In the genomic region with DNA sequence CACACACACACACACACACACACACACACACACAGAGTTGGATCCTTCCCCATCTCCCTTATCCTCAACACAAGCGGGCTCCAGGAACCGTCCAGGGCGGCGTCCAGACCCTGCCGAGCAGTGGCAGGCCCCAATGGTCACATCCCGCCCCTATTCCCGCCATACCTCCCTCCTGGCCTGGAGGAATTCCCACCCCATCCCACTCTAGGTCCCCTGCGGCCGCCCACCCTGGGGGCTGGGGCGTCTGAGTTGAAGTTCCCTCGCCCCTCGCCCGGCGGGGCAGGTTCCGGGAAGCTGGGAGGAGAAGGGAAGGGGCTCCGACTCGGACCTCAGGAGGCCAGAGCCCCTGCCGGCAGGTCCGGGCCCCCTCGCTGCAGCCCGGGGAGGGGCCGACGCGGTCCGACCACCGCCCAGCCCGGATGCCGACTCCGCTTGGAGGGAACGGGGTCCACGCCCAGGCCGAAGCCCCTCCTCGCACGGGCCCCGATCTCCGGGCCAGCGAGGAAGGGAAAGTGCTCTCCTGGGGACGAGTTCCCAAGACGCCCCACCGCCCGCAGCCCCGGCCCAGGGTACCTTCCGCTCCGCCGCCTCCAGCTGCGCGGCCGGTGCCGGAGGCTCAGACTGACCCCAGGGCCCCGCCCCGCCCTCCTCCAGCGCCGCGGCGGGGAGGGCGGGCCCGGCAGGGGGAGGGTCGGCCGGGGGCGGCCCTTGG, we compare ENCODE assay signal across 8 cellular contexts. TPM values are rescaled to one million over a fixed set of nuclear protein-coding genes. Genes with fewer than 3 reads are reported as not detected.
DNase-seq lines count a peak whose midpoint lies in the region; ATAC-seq and TF ChIP-seq lines count a peak whose summit lies in the region.

A gene (minus strand): TSS at position 623 of the 712 bp plus-strand sequence. CDS start 3,328 bp downstream, outside the sequence.

- no peak within 1 kb of the TSS for H3K27ac Mint-ChIP-seq in activated naive CD4-positive, alpha-beta T cell treated with anti-CD3 and anti-CD28 coated beads for 36 hours

- CTCF ChIA-PET in activated naive CD4-positive, alpha-beta T cell treated with anti-CD3 and anti-CD28 coated beads for 36 hours (lab: Charles Lee): no interaction called here

- peak; percentile 68 for TF ChIP-seq POLR2A in GM15510 (IDR thresholded peaks at IDR 0.05; ENCODE audit: borderline replicate concordance, extremely low read depth, insufficient read length)

- no peak for TF ChIP-seq CTCF in AG09309 (IDR thresholded peaks at IDR 0.05; ENCODE audit: control insufficient read depth, insufficient read depth, low read depth, low read length, missing control alignments)
- no peak for TF ChIP-seq CTCF in omental fat pad (IDR thresholded peaks at IDR 0.05)

- peaks cover 2% of the 10 kb centered on the region for H3K27me3 Mint-ChIP-seq in activated naive CD4-positive, alpha-beta T cell treated with anti-CD3 and anti-CD28 coated beads for 36 hours (ENCODE audit: low read depth)

- DNase-seq in AG09309 (ENCODE audit: low read depth) (no peak), NCI-H2227 treated with DMSO at 0.1 percent for 48 hours (lab: John Stamatoyannopoulos, UW) (peak; percentile 29), glomerular endothelial cell (ENCODE audit: extremely low read depth, low read depth, low spot score) (no peak), omental fat pad (ENCODE audit: low spot score) (no peak), NCI-H187 treated with DMSO at 0.1 percent for 48 hours (lab: John Stamatoyannopoulos, UW) (no peak)
- peak; percentile 38 for DNase-seq in activated naive CD4-positive, alpha-beta T cell treated with anti-CD3 and anti-CD28 coated beads for 36 hours

- peaks cover 40% of the 10 kb centered on the region for H3K4me1 Mint-ChIP-seq in activated naive CD4-positive, alpha-beta T cell treated with anti-CD3 and anti-CD28 coated beads for 36 hours (ENCODE audit: low read depth)

- peak within 1 kb of the TSS; percentile 97 for H3K4me3 ChIP-seq in AG09309 (ENCODE audit: control insufficient read depth, low read depth, low read length)

- no peaks in the 10 kb centered on the region for H3K36me3 Mint-ChIP-seq in activated naive CD4-positive, alpha-beta T cell treated with anti-CD3 and anti-CD28 coated beads for 36 hours (ENCODE audit: low read depth)

- peak; percentile 83 for ATAC-seq in HG02759 (IDR thresholded peaks at IDR 0.05; ENCODE audit: unreplicated experiment)
- peak; percentile 66 for ATAC-seq in omental fat pad (ENCODE audit: low FRiP score)

- no peaks in the 10 kb centered on the region for H3K9me3 Mint-ChIP-seq in activated naive CD4-positive, alpha-beta T cell treated with anti-CD3 and anti-CD28 coated beads for 36 hours

- intact Hi-C loops in activated naive CD4-positive, alpha-beta T cell treated with anti-CD3 and anti-CD28 coated beads for 36 hours (cut with micrococcal nuclease): loop anchor here (1.0 to 10.0 kb wide), 3 partner anchors 205 to 1228 kb away; no protein-coding TSS in a partner anchor

- peak within 1 kb of the TSS; percentile 69 for H3K4me3 Mint-ChIP-seq in activated naive CD4-positive, alpha-beta T cell treated with anti-CD3 and anti-CD28 coated beads for 36 hours

RNA-seq across cellular contexts. Expression of the gene that starts here (rescaled TPM):
- total RNA-seq in activated naive CD4-positive, alpha-beta T cell treated with anti-CD3 and anti-CD28 coated beads for 36 hours: 10 to 100 TPM; 36.3 to 37.3 TPM
- 891 and 1,113 TPM in 2 replicates for total RNA-seq in glomerular endothelial cell
- 100 to 1,000 TPM; 219 to 307 (median 299) TPM for total RNA-seq in omental fat pad

Comparison
In these comparisons a context has a peak if more than half of its experiments do, and no peak if none do; other contexts are left out.
1. RNA of the gene that starts here (total RNA-seq): 891 to 1,113 TPM in glomerular endothelial cell and 219 to 307 TPM in omental fat pad; 36.3 to 37.3 TPM in activated naive CD4-positive, alpha-beta T cell treated with anti-CD3 and anti-CD28 coated beads for 36 hours; every median in the first group is over 4 times any median in the second.
2. DNase-seq: peak in NCI-H2227 treated with DMSO at 0.1 percent for 48 hours (single experiment) and activated naive CD4-positive, alpha-beta T cell treated with anti-CD3 and anti-CD28 coated beads for 36 hours (single experiment); none in AG09309 (single experiment), glomerular endothelial cell (single experiment), omental fat pad (single experiment) and NCI-H187 treated with DMSO at 0.1 percent for 48 hours (single experiment).